8 cellular contexts compared by ENCODE assay signal in the genomic region with DNA sequence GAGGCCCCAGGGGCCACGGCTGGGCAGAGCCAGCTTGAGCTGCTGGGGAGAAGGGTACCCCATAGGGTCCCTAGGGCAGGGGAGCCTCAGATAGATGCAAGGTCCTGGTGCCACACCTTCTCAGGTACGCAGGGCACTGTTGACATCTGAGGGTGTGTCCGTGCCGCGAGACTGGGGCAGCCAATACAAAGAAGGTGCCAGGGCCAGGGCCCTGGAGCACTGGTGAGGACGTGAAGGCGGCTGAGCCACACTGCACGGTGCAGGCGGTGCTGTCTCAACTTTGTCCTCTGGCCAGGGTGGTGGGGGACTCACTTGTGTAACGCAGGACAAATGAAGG. TPM values are rescaled to one million over a fixed set of nuclear protein-coding genes. Genes with fewer than 3 reads are reported as not detected.
DNase-seq lines count a peak whose midpoint lies in the region; ATAC-seq and TF ChIP-seq lines count a peak whose summit lies in the region.

No MANE protein-coding gene starts in this region.

- H3K27ac Mint-ChIP-seq in CD4-positive, alpha-beta T cell, result no peak overlapping the region

- TF ChIP-seq EP300 in esophagus muscularis mucosa (IDR thresholded peaks at IDR 0.05), result no peak

- no TSS peak for BruUV-seq in PC-9 (replicated peaks; lab: Mats Ljungman, UMichigan)

- no peak for DNase-seq in CD4-positive, alpha-beta T cell
- no peak for DNase-seq in PC-9
- no peak for DNase-seq in esophagus muscularis mucosa (ENCODE audit: extremely low spot score)
- DNase-seq in osteoblast (ENCODE audit: insufficient read length, low spot score, missing footprints), result no peak
- no peak for DNase-seq in DMS79 treated with DMSO at 0.1 percent for 48 hours (lab: John Stamatoyannopoulos, UW)
- no peak for DNase-seq in NCI-H524 treated with DMSO at 0.1 percent for 48 hours (lab: John Stamatoyannopoulos, UW)

- H3K4me3 ChIP-seq in PC-9, result no peak overlapping the region
- peak overlapping the region; percentile 65 to 83 (median 73) for H3K4me3 ChIP-seq in esophagus muscularis mucosa
- H3K4me3 ChIP-seq in osteoblast (ENCODE audit: insufficient read depth, low read length), result peak overlapping the region; percentile 81

- POLR2A ChIA-PET in CD4-positive, alpha-beta T cell (lab: Charles Lee), result interaction anchor here (1.9 kb wide), 2 partner anchors 33 to 142 kb away, joined by 8 to 10 read pairs; a partner anchor contains a TSS
- POLR2A ChIA-PET in PC-9 (lab: Charles Lee; ENCODE audit: unreplicated experiment), result interaction anchor here (0.6 kb wide), 1 partner anchor 273 kb away, joined by 11 read pairs; no protein-coding TSS in a partner anchor

- peaks cover 20% of the 10 kb centered on the region for H3K27me3 ChIP-seq in CD4-positive, alpha-beta T cell (ENCODE audit: control insufficient read depth, insufficient read depth, low read length)
- H3K27me3 ChIP-seq in PC-9 (ENCODE audit: insufficient read depth, low read depth) (no peaks in the 10 kb centered on the region), esophagus muscularis mucosa (peaks cover 0 to 6% (median 0%) of the 10 kb centered on the region in 4 donors), osteoblast (ENCODE audit: insufficient read depth, low read length) (no peaks in the 10 kb centered on the region)

- no peaks in the 10 kb centered on the region for H3K9me3 ChIP-seq in CD4-positive, alpha-beta T cell (ENCODE audit: control insufficient read depth, low read length)
- H3K9me3 ChIP-seq in PC-9 (ENCODE audit: insufficient read depth, low read depth) (no peaks in the 10 kb centered on the region), esophagus muscularis mucosa (no peaks in the 10 kb centered on the region), osteoblast (ENCODE audit: low read depth, low read length) (no peaks in the 10 kb centered on the region)

- peaks cover 28% of the 10 kb centered on the region for H3F3A ChIP-seq in PC-9 (ENCODE audit: insufficient read depth, low read depth)

- H3K27ac ChIP-seq in CD4-positive, alpha-beta T cell (ENCODE audit: low read depth, low read length), result no peak overlapping the region
- H3K27ac ChIP-seq in PC-9 (no peak overlapping the region), esophagus muscularis mucosa (replicated peaks in 1 of 4) (peak overlapping the region; percentile 54 to 70 (median 60)), osteoblast (ENCODE audit: low read depth, low read length) (peak overlapping the region; percentile 42)

- TF ChIP-seq CTCF in CD4-positive, alpha-beta T cell (IDR thresholded peaks at IDR 0.05), result no peak
- TF ChIP-seq CTCF in PC-9 (conservative IDR thresholded peaks at IDR 0.05) (no peak), esophagus muscularis mucosa (IDR thresholded peaks at IDR 0.05) (no peak), osteoblast (IDR thresholded peaks at IDR 0.05; ENCODE audit: extremely low read depth, low read depth, low read length) (no peak)

- CTCF ChIA-PET in CD4-positive, alpha-beta T cell (lab: Charles Lee), result interaction anchor here (1.5 kb wide), 1 partner anchor 113 kb away, joined by 4 read pairs; no protein-coding TSS in a partner anchor
- CTCF ChIA-PET in PC-9 (lab: Charles Lee), result no interaction called here

- H3K9me3 Mint-ChIP-seq in CD4-positive, alpha-beta T cell, result no peaks in the 10 kb centered on the region

- H2AFZ ChIP-seq in PC-9, result no peak overlapping the region
- no peak overlapping the region for H2AFZ ChIP-seq in osteoblast (ENCODE audit: low read length)

- WGBS in esophagus muscularis mucosa, result 95% methylated on average over 9 of the region's 10 CpGs

- intact Hi-C loops in CD4-positive, alpha-beta T cell (cut with DNase I, micrococcal nuclease), result no loop called here
- intact Hi-C loops in PC-9 (cut with micrococcal nuclease; ENCODE audit: unreplicated experiment) (no loop called here), esophagus muscularis mucosa (cut with DNase I) (loop anchor here (10.0 kb wide), 1 partner anchor 336 kb away; a partner anchor contains a TSS)

- no peaks in the 10 kb centered on the region for H3K9me2 ChIP-seq in PC-9 (ENCODE audit: insufficient read depth)

- no peak for TF ChIP-seq POLR2A in esophagus muscularis mucosa (IDR thresholded peaks at IDR 0.05; ENCODE audit: low read depth)

- peaks cover 46% of the 10 kb centered on the region for H3K36me3 Mint-ChIP-seq in CD4-positive, alpha-beta T cell (ENCODE audit: low read depth)

- H3K4me1 Mint-ChIP-seq in CD4-positive, alpha-beta T cell (ENCODE audit: low read depth), result peaks cover 36% of the 10 kb centered on the region

- H3K79me2 ChIP-seq in PC-9 (ENCODE audit: low read depth) (peaks cover 13% of the 10 kb centered on the region), osteoblast (ENCODE audit: insufficient read depth, low read length) (peaks cover 27% of the 10 kb centered on the region)

- ATAC-seq in CD4-positive, alpha-beta T cell (ENCODE audit: poor library complexity), result no peak
- no peak for ATAC-seq in GM19035 (IDR thresholded peaks at IDR 0.05; ENCODE audit: unreplicated experiment)
- ATAC-seq in GM18867 (IDR thresholded peaks at IDR 0.05; ENCODE audit: unreplicated experiment), result no peak

- peaks cover 9% of the 10 kb centered on the region for H4K20me1 ChIP-seq in PC-9 (ENCODE audit: insufficient read depth)
- peaks cover 32% of the 10 kb centered on the region for H4K20me1 ChIP-seq in osteoblast (ENCODE audit: insufficient read depth, low read length)

- H3K36me3 ChIP-seq in PC-9 (ENCODE audit: low read depth) (peaks cover 9% of the 10 kb centered on the region; the same call in 1 of the 2 replicates), esophagus muscularis mucosa (peaks cover 38 to 51% (median 45%) of the 10 kb centered on the region in 4 donors), osteoblast (ENCODE audit: insufficient read depth, low read length) (peaks cover 50% of the 10 kb centered on the region)

- peaks cover 14% of the 10 kb centered on the region for H3K4me1 ChIP-seq in PC-9 (replicated peaks; ENCODE audit: insufficient read depth)
- H3K4me1 ChIP-seq in esophagus muscularis mucosa, result peaks cover 48 to 64% (median 58%) of the 10 kb centered on the region in 4 donors
- H3K4me1 ChIP-seq in osteoblast (ENCODE audit: insufficient read depth, low read length), result peaks cover 24% of the 10 kb centered on the region

- H3K4me2 ChIP-seq in PC-9, result peak overlapping the region; percentile 79
- peak overlapping the region; percentile 86 for H3K4me2 ChIP-seq in osteoblast (ENCODE audit: insufficient read depth, low read length)

- peak overlapping the region; percentile 83 for H3K4me3 Mint-ChIP-seq in CD4-positive, alpha-beta T cell

- H3K27me3 Mint-ChIP-seq in CD4-positive, alpha-beta T cell, result peaks cover 23% of the 10 kb centered on the region

RNA-seq across cellular contexts. Expression of a gene that starts 0.6 kb away (rescaled TPM):
- total RNA-seq in CD4-positive, alpha-beta T cell, result under 1 TPM; 0.45 to 0.52 TPM
- total RNA-seq in PC-9 (2021) (0.55 and 1.5 TPM in 2 replicates), esophagus muscularis mucosa (1 to 10 TPM in 1 of 4 donors, under 1 TPM in 2, not detected in 1; 0.50 to 1.4 (median 0.75) TPM), osteoblast (0.36 and 0.59 TPM in 2 replicates)

RNA-seq across cellular contexts. Expression of a gene that starts 5.9 kb away (rescaled TPM):
- total RNA-seq in CD4-positive, alpha-beta T cell, result 10 to 100 TPM; 36.5 to 37.9 TPM
- 91.3 and 98.4 TPM in 2 replicates for total RNA-seq in PC-9 (2021)
- 10 to 100 TPM; 73.6 to 96.9 (median 84.9) TPM for total RNA-seq in esophagus muscularis mucosa
- 98.8 and 126 TPM in 2 replicates for total RNA-seq in osteoblast

RNA-seq across cellular contexts. Expression of a gene that starts 6.1 kb away (rescaled TPM):
- total RNA-seq in CD4-positive, alpha-beta T cell, result 10 to 100 TPM; 46.6 to 47.8 TPM
- 41.4 and 42.2 TPM in 2 replicates for total RNA-seq in PC-9 (2021)
- 10 to 100 TPM in 3 of 4 donors, 1 to 10 TPM in 1; 9.1 to 30.3 (median 17.6) TPM for total RNA-seq in esophagus muscularis mucosa
- 28.6 and 29.5 TPM in 2 replicates for total RNA-seq in osteoblast

RNA-seq across cellular contexts. Expression of a gene that starts 33.4 kb away (rescaled TPM):
- total RNA-seq in CD4-positive, alpha-beta T cell, result 10 to 100 TPM; 23.6 to 24.4 TPM
- total RNA-seq in PC-9 (2021) (50.5 and 60.9 TPM in 2 replicates), esophagus muscularis mucosa (10 to 100 TPM; 19.9 to 34.4 (median 26.4) TPM), osteoblast (14.5 and 16.2 TPM in 2 replicates)

RNA-seq across cellular contexts. Expression of a gene that starts 55.4 kb away (rescaled TPM):
- total RNA-seq in CD4-positive, alpha-beta T cell, result under 1 TPM; 0.19 to 0.36 TPM
- total RNA-seq in PC-9 (2021) (3.6 and 6.2 TPM in 2 replicates), esophagus muscularis mucosa (under 1 TPM in 2 of 4 donors, not detected in 2; 0.32 to 0.33 TPM), osteoblast (0.29 TPM in 1 of 2 replicates, not detected in the other)

Comparison
In these comparisons a context has a peak if more than half of its experiments do, and no peak if none do; other contexts are left out.
1. H3K27ac ChIP-seq: peak in esophagus muscularis mucosa (4 of 4) and osteoblast (single experiment); none in CD4-positive, alpha-beta T cell (single experiment) and PC-9 (single experiment).